ENCODE assay signal across 13 cellular contexts in genomic region chr2:239361311-239361642, GRCh38. TPM values are rescaled to one million over a fixed set of nuclear protein-coding genes. Genes with fewer than 3 reads are reported as not detected.
DNase-seq lines count a peak whose midpoint lies in the region; ATAC-seq and TF ChIP-seq lines count a peak whose summit lies in the region.
"Had no signal": no experiment of that assay in that cellular context is flagged by ENCODE, and none has a peak within 500 bp of the region (broad histone marks: within the 10 kb centered on the region; RNA-seq: fewer than 3 reads in every experiment).

No MANE protein-coding gene starts in this region.

- ATAC-seq in HG02571 (IDR thresholded peaks at IDR 0.05; ENCODE audit: unreplicated experiment) (no peak), GM21576 (IDR thresholded peaks at IDR 0.05; ENCODE audit: unreplicated experiment) (no peak)
- ATAC-seq: activated CD8-positive, alpha-beta T cell treated with anti-CD3 and anti-CD28 coated beads, Interleukin-2, amount 10 ng/mL, durations not matched to agents 7 days and 5 days had no signal

- H3F3A ChIP-seq in GM23248 (ENCODE audit: insufficient read depth) = no peaks in the 10 kb centered on the region

- no peak overlapping the region for H3K4me3 ChIP-seq in GM23248
- no peak overlapping the region for H3K4me3 ChIP-seq in foreskin fibroblast (ENCODE audit: low read depth in 1 of 2, low read length in 2 of 2)

- no peaks in the 10 kb centered on the region for H3K36me3 ChIP-seq in GM23248 (ENCODE audit: low read depth)

- WGBS in GM23248 (ENCODE audit: low coverage in 1 of 2, low lambda C conversion rate in 2 of 2, missing lambda C conversion rate in 2 of 2), 2 experiments = 58 to 60% methylated on average over 3 of the region's 3 CpGs

- no peak overlapping the region for H3K27ac ChIP-seq in GM23248

- no peaks in the 10 kb centered on the region for H3K27me3 ChIP-seq in GM23248 (replicated peaks; ENCODE audit: insufficient read depth)

- no peaks in the 10 kb centered on the region for H3K9me3 ChIP-seq in GM23248 (ENCODE audit: low read depth)

- peak; percentile 47 for TF ChIP-seq CTCF in foreskin fibroblast (IDR thresholded peaks at IDR 0.05; ENCODE audit: low read depth, low read length)

- peaks cover 14% of the 10 kb centered on the region; the same call in 1 of the 2 replicates for H3K4me1 ChIP-seq in GM23248 (ENCODE audit: insufficient read depth)

- H3K9ac ChIP-seq in GM23248 = no peak overlapping the region

- DNase-seq in GM23248 (peak; percentile 51), amniotic epithelial cell (ENCODE audit: low read depth) (peak; percentile 46), foreskin fibroblast (peak; percentile 55 to 76), pons (ENCODE audit: low spot score) (peak; percentile 62), SHP77 treated with DMSO at 0.1 percent for 48 hours (lab: John Stamatoyannopoulos, UW) (no peak), NCI-H146 treated with DMSO at 0.1 percent for 48 hours (lab: John Stamatoyannopoulos, UW; ENCODE audit: unreplicated experiment) (no peak)
- DNase-seq: activated CD8-positive, alpha-beta T cell treated with anti-CD3 and anti-CD28 coated beads, Interleukin-2, amount 10 ng/mL, durations not matched to agents 7 days and 5 days; activated naive CD4-positive, alpha-beta T cell treated with Interleukin-2 at 50 U/mL for 16 hours; COR-L47; NCI-H187 treated with DMSO at 0.1 percent for 48 hours; NK-92 treated with Interleukin-12 subunit alpha and Interleukin-12 subunit beta, amount 100 ng/mL, for 24 hours had no signal

- H4K20me1 ChIP-seq in GM23248 (ENCODE audit: insufficient read depth) = no peaks in the 10 kb centered on the region

- no peak overlapping the region for H3K4me2 ChIP-seq in GM23248 (ENCODE audit: unreplicated experiment)

- H2AFZ ChIP-seq in GM23248 = no peak overlapping the region

- in situ Hi-C loops in GM23248 (cut with MboI) = no loop called here

- H3K79me2 ChIP-seq in GM23248 (ENCODE audit: insufficient read depth) = peaks cover 24% of the 10 kb centered on the region

- H3K9me2 ChIP-seq in GM23248 (ENCODE audit: insufficient read depth) = no peaks in the 10 kb centered on the region

RNA-seq across cellular contexts. Expression of gene HDAC4, which starts 39.5 kb away (rescaled TPM):
- 5.3 and 6.3 TPM in 2 replicates for total RNA-seq in GM23248 (2014; rRNA removed; shearing (Covaris generic))
- polyA plus RNA-seq in GM23248 (2016; fragmentation: Nextera tagmentation; extraction: Ambion mirVana) = 2.1 and 2.6 TPM in 2 replicates

Comparison
In these comparisons a context has a peak if more than half of its experiments do, and no peak if none do; other contexts are left out.
1. DNase-seq: peak in GM23248 (single experiment), amniotic epithelial cell (single experiment), foreskin fibroblast (2 of 2) and pons (single experiment); none in SHP77 treated with DMSO at 0.1 percent for 48 hours (single experiment) and NCI-H146 treated with DMSO at 0.1 percent for 48 hours (single experiment).